In genomic region chr10:30384791-30385201, GRCh38 we compare ENCODE assay signal across 8 cellular contexts. TPM values are rescaled to one million over a fixed set of nuclear protein-coding genes. Genes with fewer than 3 reads are reported as not detected.
DNase-seq lines count a peak whose midpoint lies in the region; ATAC-seq, FAIRE-seq and TF ChIP-seq lines count a peak whose summit lies in the region.
"Had no signal": no experiment of that assay in that cellular context is flagged by ENCODE, and none has a peak within 500 bp of the region (broad histone marks: within the 10 kb centered on the region; RNA-seq: fewer than 3 reads in every experiment).

No MANE protein-coding gene starts in this region.

- CTCF ChIA-PET in activated CD8-positive, alpha-beta T cell treated with anti-CD3 and anti-CD28 coated beads for 36 hours (lab: Charles Lee): interaction anchor here (0.8 to 4.5 kb wide), 15 partner anchors 10 to 1455 kb away, joined by 3 to 38 read pairs (median 4); no protein-coding TSS in a partner anchor

- H3K27me3 Mint-ChIP-seq in activated CD8-positive, alpha-beta T cell treated with anti-CD3 and anti-CD28 coated beads for 36 hours: peaks cover 3% of the 10 kb centered on the region

- peaks cover 8% of the 10 kb centered on the region for H3K4me1 ChIP-seq in keratinocyte (ENCODE audit: control insufficient read depth, extremely low read depth, insufficient read depth, low read length)

- no peaks in the 10 kb centered on the region for H3K4me1 Mint-ChIP-seq in activated CD8-positive, alpha-beta T cell treated with anti-CD3 and anti-CD28 coated beads for 36 hours (ENCODE audit: low read depth)

- no peaks in the 10 kb centered on the region for H3K79me2 ChIP-seq in keratinocyte (ENCODE audit: control insufficient read depth, insufficient read depth, low read length)

- no peaks in the 10 kb centered on the region for H3K36me3 ChIP-seq in keratinocyte (ENCODE audit: control insufficient read depth in 2 of 2, extremely low read depth in 1 of 2, insufficient read depth in 2 of 2, low read length in 2 of 2)

- no peaks in the 10 kb centered on the region for H3K9me1 ChIP-seq in keratinocyte (ENCODE audit: control insufficient read depth, extremely low read depth, insufficient read depth, low read length)

- no peak overlapping the region for H3K27ac ChIP-seq in keratinocyte (ENCODE audit: control insufficient read depth, insufficient read depth, low read length)
- H3K27ac ChIP-seq: SK-N-MC had no signal

- no peak overlapping the region for H3K9ac ChIP-seq in keratinocyte (ENCODE audit: control insufficient read depth, extremely low read depth, insufficient read depth, low read length)

- no peak overlapping the region for H2AFZ ChIP-seq in keratinocyte (ENCODE audit: control insufficient read depth, low read length)

- no peaks in the 10 kb centered on the region for H3K36me3 Mint-ChIP-seq in activated CD8-positive, alpha-beta T cell treated with anti-CD3 and anti-CD28 coated beads for 36 hours (ENCODE audit: low read depth)

- intact Hi-C loops in activated CD8-positive, alpha-beta T cell treated with anti-CD3 and anti-CD28 coated beads for 36 hours (cut with micrococcal nuclease): no loop called here

- H3K9me3 Mint-ChIP-seq in activated CD8-positive, alpha-beta T cell treated with anti-CD3 and anti-CD28 coated beads for 36 hours: no peaks in the 10 kb centered on the region

- H3K27me3 ChIP-seq in keratinocyte (ENCODE audit: control insufficient read depth, extremely low read depth, insufficient read depth, low read length): peaks cover 35% of the 10 kb centered on the region

- peaks cover 3% of the 10 kb centered on the region for H3K9me3 ChIP-seq in keratinocyte (ENCODE audit: control insufficient read depth, low read depth, low read length)

- no peak overlapping the region for H3K4me3 Mint-ChIP-seq in activated CD8-positive, alpha-beta T cell treated with anti-CD3 and anti-CD28 coated beads for 36 hours

- FAIRE-seq in keratinocyte (lab: Jason Lieb, UNC): peak; percentile 69

- POLR2A ChIA-PET in activated CD8-positive, alpha-beta T cell treated with anti-CD3 and anti-CD28 coated beads for 36 hours (lab: Charles Lee): no interaction called here

- DNase-seq in EH (ENCODE audit: low read depth): peak; percentile 40
- peak; percentile 50 for DNase-seq in activated CD8-positive, alpha-beta T cell treated with anti-CD3 and anti-CD28 coated beads for 36 hours
- no peak for DNase-seq in keratinocyte (ENCODE audit: low read depth, low spot score)

- dilution Hi-C loops in keratinocyte (cut with MboI; ENCODE audit: extremely low pct_ligation_motif_present, low sequenced_read_pairs): no loop called here

- no peak overlapping the region for H3K27ac Mint-ChIP-seq in activated CD8-positive, alpha-beta T cell treated with anti-CD3 and anti-CD28 coated beads for 36 hours

- TF ChIP-seq EP300 in Ishikawa (IDR thresholded peaks at IDR 0.05; ENCODE audit: borderline replicate concordance): peak; percentile 49; the same call in 1 of the 2 replicates

- peak; percentile 83 for ATAC-seq in activated CD8-positive, alpha-beta T cell treated with anti-CD3 and anti-CD28 coated beads for 36 hours
- ATAC-seq in HG02798 (IDR thresholded peaks at IDR 0.05; ENCODE audit: poor library complexity, unreplicated experiment) (no peak), GM21423 (IDR thresholded peaks at IDR 0.05; ENCODE audit: unreplicated experiment) (no peak), GM19452 (IDR thresholded peaks at IDR 0.05; ENCODE audit: unreplicated experiment) (no peak)

- no peak for TF ChIP-seq CTCF in activated CD8-positive, alpha-beta T cell treated with anti-CD3 and anti-CD28 coated beads for 36 hours (IDR thresholded peaks at IDR 0.05)
- TF ChIP-seq CTCF in keratinocyte (optimal IDR thresholded peaks at IDR 0.05 in 1 of 3, IDR thresholded peaks at IDR 0.05 in 1 of 3, conservative IDR thresholded peaks at IDR 0.05 in 1 of 3; ENCODE audit: extremely low read depth in 1 of 3, insufficient read depth in 2 of 3, low read length in 3 of 3): peak; percentile 63 to 73 (median 67)

- H3K4me3 ChIP-seq in keratinocyte (ENCODE audit: control insufficient read depth in 2 of 3, extremely low read depth in 1 of 3, insufficient read depth in 2 of 3, low read depth in 1 of 3, low read length in 3 of 3): no peak overlapping the region
- H3K4me3 ChIP-seq: SK-N-MC had no signal

- no peaks in the 10 kb centered on the region for H4K20me1 ChIP-seq in keratinocyte (ENCODE audit: control insufficient read depth, extremely low read depth, insufficient read depth, low read length)

- TF ChIP-seq RAD21 in Ishikawa (IDR thresholded peaks at IDR 0.05; ENCODE audit: low read depth): peak; percentile 46

- no peak overlapping the region for H3K4me2 ChIP-seq in keratinocyte (ENCODE audit: control insufficient read depth, extremely low read depth, insufficient read depth, low read depth, low read length)

TF ChIP-seq in Ishikawa, 13 proteins besides CTCF, POLR2A, EP300 and RAD21:
- TF ChIP-seq REST (IDR thresholded peaks at IDR 0.05; ENCODE audit: low read depth) (no peak), FOXM1 (IDR thresholded peaks at IDR 0.05; ENCODE audit: borderline replicate concordance, low read depth) (no peak), CEBPB (IDR thresholded peaks at IDR 0.05) (no peak), YY1 (IDR thresholded peaks at IDR 0.05; ENCODE audit: low read depth) (0 out of 2 replicates have a peak, but pooled peaks have one; percentile 25), USF1 (IDR thresholded peaks at IDR 0.05) (no peak), TCF12 (IDR thresholded peaks at IDR 0.05; ENCODE audit: low read depth) (no peak), EGR1 (IDR thresholded peaks at IDR 0.05) (no peak), TEAD4 (IDR thresholded peaks at IDR 0.05) (no peak), TAF1 (IDR thresholded peaks at IDR 0.05; ENCODE audit: low read depth) (no peak), CREB1 (IDR thresholded peaks at IDR 0.05; ENCODE audit: low read depth) (no peak), NFIC (IDR thresholded peaks at IDR 0.05) (peak; percentile 83), MAX (IDR thresholded peaks at IDR 0.05) (peak; percentile 82), ZBTB7A (IDR thresholded peaks at IDR 0.05; ENCODE audit: low read depth) (no peak)

RNA-seq across cellular contexts. Expression of gene MTPAP, which starts 35.7 kb away (rescaled TPM):
- 10 to 100 TPM; 47.4 to 55.0 TPM for total RNA-seq in activated CD8-positive, alpha-beta T cell treated with anti-CD3 and anti-CD28 coated beads for 36 hours
- polyA plus RNA-seq in keratinocyte: 8.2 to 15.2 TPM (median 13.5 TPM) in 3 replicates
- 17.5 TPM for polyA plus RNA-seq in keratinocyte (2011; ENCODE audit: low read depth)
- polyA plus RNA-seq in keratinocyte (2011; cell fraction: cytosol; rRNA removed): 9.3 and 17.8 TPM in 2 replicates
- 15.6 and 18.5 TPM in 2 replicates for polyA plus RNA-seq in keratinocyte (2011; cell fraction: nucleus; rRNA removed)
- 8.2 and 10.0 TPM in 2 replicates for polyA plus RNA-seq in keratinocyte (2012; ENCODE audit: low replicate concordance)
- polyA minus RNA-seq in keratinocyte: 2.7 to 14.0 TPM (median 8.0 TPM) in 3 replicates
- 7.3 TPM for polyA minus RNA-seq in keratinocyte (2011; cell fraction: cytosol; rRNA and poly(A)+ RNA removed)
- 7.0 and 8.9 TPM in 2 replicates for polyA minus RNA-seq in keratinocyte (2011; cell fraction: nucleus; rRNA and poly(A)+ RNA removed)

RNA-seq across cellular contexts. Expression of gene MAP3K8, which starts 49.2 kb away (rescaled TPM):
- total RNA-seq in activated CD8-positive, alpha-beta T cell treated with anti-CD3 and anti-CD28 coated beads for 36 hours: 10 to 100 TPM; 24.0 to 25.7 TPM
- 0.88 to 4.9 TPM (median 4.0 TPM) in 3 replicates for polyA plus RNA-seq in keratinocyte
- 21.9 TPM for polyA plus RNA-seq in keratinocyte (2011; ENCODE audit: low read depth)
- 1.2 TPM in 2 replicates for polyA plus RNA-seq in keratinocyte (2011; cell fraction: cytosol; rRNA removed)
- 6.9 and 7.1 TPM in 2 replicates for polyA plus RNA-seq in keratinocyte (2011; cell fraction: nucleus; rRNA removed)
- polyA plus RNA-seq in keratinocyte (2012; ENCODE audit: low replicate concordance): 0.85 and 28.0 TPM in 2 replicates
- 3.2 to 5.0 TPM (median 4.5 TPM) in 3 replicates for polyA minus RNA-seq in keratinocyte
- not detected for polyA minus RNA-seq in keratinocyte (2011; cell fraction: cytosol; rRNA and poly(A)+ RNA removed)
- 4.8 and 5.6 TPM in 2 replicates for polyA minus RNA-seq in keratinocyte (2011; cell fraction: nucleus; rRNA and poly(A)+ RNA removed)
